15 cellular contexts compared by ENCODE assay signal in genomic region chr2:136112949-136113766, GRCh38. TPM values are rescaled to one million over a fixed set of nuclear protein-coding genes. Genes with fewer than 3 reads are reported as not detected.
DNase-seq lines count a peak whose midpoint lies in the region; ATAC-seq lines count a peak whose summit lies in the region.
"Had no signal": no experiment of that assay in that cellular context is flagged by ENCODE, and none has a peak within 500 bp of the region (broad histone marks: within the 10 kb centered on the region; RNA-seq: fewer than 3 reads in every experiment).

No MANE protein-coding gene starts in this region.

- H3K27ac Mint-ChIP-seq in activated CD4-positive, alpha-beta memory T cell treated with anti-CD3 and anti-CD28 coated beads, Interleukin-2, amount 10 ng/mL, durations not matched to agents 7 days and 5 days: peak overlapping the region; percentile 14
- peak overlapping the region; percentile 18 to 30 for H3K27ac Mint-ChIP-seq in natural killer cell treated with Interleukin-12 subunit alpha and Interleukin-12 subunit beta and Interleukin-15 and Interleukin-18, amount 100 ng/mL, for 72 hours
- H3K27ac Mint-ChIP-seq: GM23338, nephron progenitor cell had no signal

- POLR2A ChIA-PET in activated CD4-positive, alpha-beta memory T cell treated with anti-CD3 and anti-CD28 coated beads, Interleukin-2, amount 10 ng/mL, durations not matched to agents 7 days and 5 days (lab: Charles Lee): interaction anchor here (1.1 to 3.1 kb wide), 2 partner anchors 56 to 65 kb away, joined by 3 to 19 read pairs; no protein-coding TSS in a partner anchor

- peaks cover 36% of the 10 kb centered on the region for H3K4me1 Mint-ChIP-seq in activated CD4-positive, alpha-beta memory T cell treated with anti-CD3 and anti-CD28 coated beads, Interleukin-2, amount 10 ng/mL, durations not matched to agents 7 days and 5 days
- peaks cover 25 to 38% of the 10 kb centered on the region in 2 donors for H3K4me1 Mint-ChIP-seq in natural killer cell treated with Interleukin-12 subunit alpha and Interleukin-12 subunit beta and Interleukin-15 and Interleukin-18, amount 100 ng/mL, for 72 hours (ENCODE audit: low read depth in 2 of 2)

- H3K27me3 Mint-ChIP-seq in activated CD4-positive, alpha-beta memory T cell treated with anti-CD3 and anti-CD28 coated beads, Interleukin-2, amount 10 ng/mL, durations not matched to agents 7 days and 5 days: no peaks in the 10 kb centered on the region
- H3K27me3 Mint-ChIP-seq in natural killer cell treated with Interleukin-12 subunit alpha and Interleukin-12 subunit beta and Interleukin-15 and Interleukin-18, amount 100 ng/mL, for 72 hours: peaks cover 0 to 5% of the 10 kb centered on the region in 2 donors

- no peak for ATAC-seq in natural killer cell treated with Interleukin-12 subunit alpha and Interleukin-12 subunit beta and Interleukin-15 and Interleukin-18, amount 100 ng/mL, for 72 hours
- ATAC-seq: left cardiac atrium, PC-3 had no signal

- H3K36me3 Mint-ChIP-seq in activated CD4-positive, alpha-beta memory T cell treated with anti-CD3 and anti-CD28 coated beads, Interleukin-2, amount 10 ng/mL, durations not matched to agents 7 days and 5 days (ENCODE audit: low read depth): peaks cover 52% of the 10 kb centered on the region
- H3K36me3 Mint-ChIP-seq in natural killer cell treated with Interleukin-12 subunit alpha and Interleukin-12 subunit beta and Interleukin-15 and Interleukin-18, amount 100 ng/mL, for 72 hours: peaks cover 32% of the 10 kb centered on the region

- no peaks in the 10 kb centered on the region for H3K9me3 Mint-ChIP-seq in activated CD4-positive, alpha-beta memory T cell treated with anti-CD3 and anti-CD28 coated beads, Interleukin-2, amount 10 ng/mL, durations not matched to agents 7 days and 5 days
- H3K9me3 Mint-ChIP-seq in natural killer cell treated with Interleukin-12 subunit alpha and Interleukin-12 subunit beta and Interleukin-15 and Interleukin-18, amount 100 ng/mL, for 72 hours: no peaks in the 10 kb centered on the region
- H3K9me3 Mint-ChIP-seq: GM23338, nephron progenitor cell had no signal

- CTCF ChIA-PET in activated CD4-positive, alpha-beta memory T cell treated with anti-CD3 and anti-CD28 coated beads, Interleukin-2, amount 10 ng/mL, durations not matched to agents 7 days and 5 days (lab: Charles Lee): interaction anchor here (0.7 to 1.4 kb wide), 2 partner anchors 98 to 199 kb away, joined by 3 to 4 read pairs; no protein-coding TSS in a partner anchor

- no peak overlapping the region for H3K4me3 Mint-ChIP-seq in activated CD4-positive, alpha-beta memory T cell treated with anti-CD3 and anti-CD28 coated beads, Interleukin-2, amount 10 ng/mL, durations not matched to agents 7 days and 5 days
- H3K4me3 Mint-ChIP-seq in natural killer cell treated with Interleukin-12 subunit alpha and Interleukin-12 subunit beta and Interleukin-15 and Interleukin-18, amount 100 ng/mL, for 72 hours: peak overlapping the region; percentile 21
- H3K4me3 Mint-ChIP-seq: GM23338 had no signal

- DNase-seq in NCI-H1105 treated with DMSO at 0.1 percent for 48 hours (lab: John Stamatoyannopoulos, UW) (peak; percentile 10), NCI-H1105 (lab: John Stamatoyannopoulos, UW) (no peak), NAMALWA (ENCODE audit: low spot score) (peak; percentile 55), NCI-H510A (lab: John Stamatoyannopoulos, UW) (no peak), NCI-H187 treated with DMSO at 0.1 percent for 48 hours (lab: John Stamatoyannopoulos, UW) (no peak)
- DNase-seq in activated CD4-positive, alpha-beta memory T cell treated with anti-CD3 and anti-CD28 coated beads, Interleukin-2, amount 10 ng/mL, durations not matched to agents 7 days and 5 days: no peak
- DNase-seq in natural killer cell treated with Interleukin-12 subunit alpha and Interleukin-12 subunit beta and Interleukin-15 and Interleukin-18, amount 100 ng/mL, for 72 hours (ENCODE audit: low spot score): no peak
- DNase-seq in stimulated activated CD4-positive, alpha-beta T cell treated with anti-CD3 and anti-CD28 coated beads, Interleukin-15, amount 100 ng/mL, for 24 hours: no peak
- DNase-seq: activated CD8-positive, alpha-beta memory T cell treated with anti-CD3 and anti-CD28 coated beads, Interleukin-2, amount 50 U/mL, for 4 hours; left cardiac atrium; NCI-H1930; nephron progenitor cell; PC-3; transverse colon had no signal

RNA-seq across cellular contexts. Expression of gene CXCR4, which starts 4.8 kb away (rescaled TPM):
- total RNA-seq in activated CD4-positive, alpha-beta memory T cell treated with anti-CD3 and anti-CD28 coated beads, Interleukin-2, amount 10 ng/mL, durations not matched to agents 7 days and 5 days: 100 to 1,000 TPM; 202 to 212 TPM
- total RNA-seq in natural killer cell treated with Interleukin-12 subunit alpha and Interleukin-12 subunit beta and Interleukin-15 and Interleukin-18, amount 100 ng/mL, for 72 hours: 10 to 100 TPM; 72.1 to 74.8 TPM

Comparison
In these comparisons a context has a peak if more than half of its experiments do, and no peak if none do; other contexts are left out.
1. DNase-seq: peak in NCI-H1105 treated with DMSO at 0.1 percent for 48 hours (single experiment) and NAMALWA (single experiment); none in NCI-H1105 (single experiment), activated CD4-positive, alpha-beta memory T cell treated with anti-CD3 and anti-CD28 coated beads, Interleukin-2, amount 10 ng/mL, durations not matched to agents 7 days and 5 days (single experiment), natural killer cell treated with Interleukin-12 subunit alpha and Interleukin-12 subunit beta and Interleukin-15 and Interleukin-18, amount 100 ng/mL, for 72 hours (single experiment), stimulated activated CD4-positive, alpha-beta T cell treated with anti-CD3 and anti-CD28 coated beads, Interleukin-15, amount 100 ng/mL, for 24 hours (single experiment), NCI-H510A (single experiment) and NCI-H187 treated with DMSO at 0.1 percent for 48 hours (single experiment).